25 cellular contexts compared by ENCODE assay signal in the genomic region with DNA sequence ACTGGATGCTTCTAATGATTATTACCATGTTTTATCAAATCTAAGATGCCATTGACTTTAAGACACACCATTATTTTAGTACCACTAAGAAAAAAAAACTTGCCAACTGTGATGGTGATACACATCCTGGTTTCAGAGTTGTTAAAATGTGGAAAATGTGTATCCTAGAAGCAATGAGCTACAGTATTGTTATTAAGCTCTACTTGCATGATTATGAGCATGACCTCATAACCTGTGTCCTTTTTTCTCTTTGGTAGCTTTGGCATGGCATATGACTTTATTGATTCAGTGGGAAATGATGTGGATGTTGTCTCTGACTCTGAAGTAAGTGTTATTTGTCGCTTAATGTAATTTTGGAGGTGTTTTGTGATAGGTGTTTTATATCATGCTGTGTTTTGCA. TPM values are rescaled to one million over a fixed set of nuclear protein-coding genes. Genes with fewer than 3 reads are reported as not detected.
"Had no signal": no experiment of that assay in that cellular context is flagged by ENCODE, and none has a peak within 500 bp of the region (broad histone marks: within the 10 kb centered on the region; RNA-seq: fewer than 3 reads in every experiment).

No MANE protein-coding gene starts in this region.

- H3K4me3 ChIP-seq: body of pancreas, esophagus squamous epithelium, left ventricle myocardium inferior, mucosa of descending colon, tibial nerve, uterus had no signal

- H3K36me3 ChIP-seq: uterus had no signal

- ATAC-seq: body of pancreas; mucosa of descending colon; naive thymus-derived CD4-positive, alpha-beta T cell; stimulated activated naive B cell treated with anti-CD40 and anti-IgM and Interleukin-4, amounts not matched to agents 10 μg/mL and 1 μg/mL and 100 μg/mL, for 72 hours had no signal

- H3K27me3 ChIP-seq: body of pancreas, esophagus squamous epithelium, neutrophil, tibial nerve, uterus had no signal

- H3K4me3 Mint-ChIP-seq: activated naive CD4-positive, alpha-beta T cell treated with anti-CD3 and anti-CD28 coated beads for 36 hours; memory B cell; stimulated activated naive B cell treated with anti-CD40 and anti-IgM and Interleukin-4, amounts not matched to agents 10 μg/mL and 1 μg/mL and 100 μg/mL, for 72 hours had no signal

- H3K27ac ChIP-seq: body of pancreas, esophagus squamous epithelium, left ventricle myocardium inferior, neutrophil, tibial nerve, uterus had no signal

- FAIRE-seq: colon, kidney had no signal

- H3K27me3 Mint-ChIP-seq: memory B cell; stimulated activated naive B cell treated with anti-CD40 and anti-IgM and Interleukin-4, amounts not matched to agents 10 μg/mL and 1 μg/mL and 100 μg/mL, for 72 hours had no signal

- H3K27ac Mint-ChIP-seq: activated naive CD4-positive, alpha-beta T cell treated with anti-CD3 and anti-CD28 coated beads for 36 hours; activated T-helper 2 cell treated with anti-CD3 and anti-CD28 coated beads, Interferon-gamma antibody, Interleukin-2, Interleukin-4, amounts not matched to agents 10 μg/mL and 5 μg/mL and 100 μg/mL, durations not matched to agents 14 hours and 24 hours and 36 hours; memory B cell; stimulated activated naive B cell treated with anti-CD40 and anti-IgM and Interleukin-4, amounts not matched to agents 10 μg/mL and 1 μg/mL and 100 μg/mL, for 72 hours had no signal

- H3K9me3 Mint-ChIP-seq: memory B cell; stimulated activated naive B cell treated with anti-CD40 and anti-IgM and Interleukin-4, amounts not matched to agents 10 μg/mL and 1 μg/mL and 100 μg/mL, for 72 hours had no signal

- DNase-seq: activated CD4-positive, alpha-beta T cell treated with anti-CD3 and anti-CD28 coated beads, Interleukin-2, amount 50 U/mL, for 4 hours; activated CD8-positive, alpha-beta memory T cell treated with anti-CD3 and anti-CD28 coated beads, Interleukin-2, amount 50 U/mL, for 4 hours; activated naive CD4-positive, alpha-beta T cell treated with anti-CD3 and anti-CD28 coated beads for 36 hours; amniotic stem cell; body of pancreas; caudate nucleus; esophagus squamous epithelium; hippocampal formation; kidney; left ventricle myocardium inferior; mucosa of descending colon; naive thymus-derived CD4-positive, alpha-beta T cell; stimulated activated CD4-positive, alpha-beta T cell treated with anti-CD3 and anti-CD28 coated beads, Interleukin-2, amount 100 ng/mL, for 48 hours; stimulated activated naive B cell treated with anti-CD40 and anti-IgM and Interleukin-4, amounts not matched to agents 10 μg/mL and 1 μg/mL and 100 μg/mL, for 72 hours; substantia nigra; SW 1271; uterus had no signal

- H3K9me3 ChIP-seq: body of pancreas, esophagus squamous epithelium, left ventricle myocardium inferior, mucosa of descending colon, neutrophil, uterus had no signal

RNA-seq across cellular contexts. Expression of gene TEX36, which starts 39.8 kb away (rescaled TPM):
- total RNA-seq: activated naive CD4-positive, alpha-beta T cell treated with anti-CD3 and anti-CD28 coated beads for 36 hours; activated T-helper 2 cell treated with anti-CD3 and anti-CD28 coated beads, Interferon-gamma antibody, Interleukin-2, Interleukin-4, amounts not matched to agents 10 μg/mL and 5 μg/mL and 100 μg/mL, durations not matched to agents 14 hours and 24 hours and 36 hours; body of pancreas; esophagus squamous epithelium; fibroblast of villous mesenchyme; kidney; left ventricle myocardium inferior; mucosa of descending colon; naive thymus-derived CD4-positive, alpha-beta T cell; posterior vena cava; skeletal muscle tissue; tibial nerve had no signal
- polyA plus RNA-seq: naive thymus-derived CD4-positive, alpha-beta T cell had no signal

RNA-seq across cellular contexts. Expression of gene MMP21, which starts 52.8 kb away (rescaled TPM):
- total RNA-seq: activated naive CD4-positive, alpha-beta T cell treated with anti-CD3 and anti-CD28 coated beads for 36 hours; body of pancreas; fibroblast of villous mesenchyme; left ventricle myocardium inferior had no signal
- polyA plus RNA-seq: naive thymus-derived CD4-positive, alpha-beta T cell had no signal
